In the genomic region with DNA sequence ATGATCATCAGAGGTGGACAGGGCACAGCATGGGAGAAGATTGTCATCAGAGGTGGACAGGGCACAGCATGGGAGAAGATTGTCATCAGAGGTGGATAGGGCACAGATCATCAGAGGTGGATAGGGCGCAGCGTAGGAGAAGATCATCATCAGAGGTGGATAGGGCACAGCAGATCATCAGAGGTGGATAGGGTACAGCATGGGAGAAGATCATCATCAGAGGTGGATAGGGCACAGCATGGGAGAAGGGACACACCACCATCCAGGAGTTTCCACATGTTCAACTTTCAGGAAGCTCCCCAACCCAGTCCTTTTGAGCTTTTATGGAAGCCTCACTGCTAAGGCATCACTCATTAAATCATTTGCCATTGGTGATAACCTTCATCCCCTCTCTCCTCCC, we compare ENCODE assay signal across 17 cellular contexts.
DNase-seq lines count a peak whose midpoint lies in the region; ATAC-seq, FAIRE-seq and TF ChIP-seq lines count a peak whose summit lies in the region.
"Had no signal": no experiment of that assay in that cellular context is flagged by ENCODE, and none has a peak within 500 bp of the region (broad histone marks: within the 10 kb centered on the region; RNA-seq: fewer than 3 reads in every experiment).

No MANE protein-coding gene starts in this region.

- TF ChIP-seq CTCF in bronchial epithelial cell (IDR thresholded peaks at IDR 0.05; ENCODE audit: insufficient read depth, low read length, severe bottlenecking) (no peak), mucosa of descending colon (IDR thresholded peaks at IDR 0.05) (no peak)

- H3K9ac ChIP-seq in GM23248: no peak overlapping the region
- H3K9ac ChIP-seq: BLaER1 had no signal

- intact Hi-C loops in mucosa of descending colon (cut with DNase I, micrococcal nuclease): no loop called here

- H3K4me1 ChIP-seq in GM23248 (ENCODE audit: insufficient read depth): peaks cover 11% of the 10 kb centered on the region
- peaks cover 18% of the 10 kb centered on the region for H3K4me1 ChIP-seq in mucosa of descending colon (ENCODE audit: low read depth)
- H3K4me1 ChIP-seq: BLaER1 had no signal

- H3K27me3 ChIP-seq in GM23248 (replicated peaks; ENCODE audit: insufficient read depth): no peaks in the 10 kb centered on the region
- H3K27me3 ChIP-seq in bronchial epithelial cell (ENCODE audit: control insufficient read depth, insufficient read depth, low read length): no peaks in the 10 kb centered on the region
- H3K27me3 ChIP-seq: BLaER1 had no signal

- DNase-seq in GM23248: no peak
- no peak for DNase-seq in bronchial epithelial cell (ENCODE audit: low read depth)
- DNase-seq in mucosa of descending colon: no peak
- no peak for DNase-seq in GDM1 (lab: John Stamatoyannopoulos, UW)
- DNase-seq in GM19238 (ENCODE audit: insufficient read length, low spot score): no peak
- DNase-seq: Calu3; CD4-positive, alpha-beta memory T cell; DMS79 treated with DMSO at 0.1 percent for 48 hours had no signal

- H4K20me1 ChIP-seq in GM23248 (ENCODE audit: insufficient read depth): no peaks in the 10 kb centered on the region
- H4K20me1 ChIP-seq: BLaER1 had no signal

- no peaks in the 10 kb centered on the region for H3K9me2 ChIP-seq in GM23248 (ENCODE audit: insufficient read depth)

- H3K27ac ChIP-seq in GM23248 (peak overlapping the region; percentile 52), temporal lobe (ENCODE audit: low read depth, low read length) (peak overlapping the region; percentile 53)
- H3K27ac ChIP-seq: BLaER1 had no signal

- ATAC-seq in mucosa of descending colon: peak; percentile 9
- no peak for ATAC-seq in SK-N-SH treated with all-trans-retinoic acid at 6 μM for 48 hours
- ATAC-seq in HG03460 (IDR thresholded peaks at IDR 0.05; ENCODE audit: unreplicated experiment): no peak
- ATAC-seq: GM12878, K562 had no signal

- H3K4me3 ChIP-seq in GM23248 (no peak overlapping the region), bronchial epithelial cell (ENCODE audit: low read depth, low read length) (no peak overlapping the region), mucosa of descending colon (no peak overlapping the region)
- H3K4me3 ChIP-seq: BLaER1, GM12878, K562 had no signal

- H3K36me3 ChIP-seq in GM23248 (ENCODE audit: low read depth) (no peaks in the 10 kb centered on the region), bronchial epithelial cell (ENCODE audit: control insufficient read depth, insufficient read depth, low read length) (no peaks in the 10 kb centered on the region), mucosa of descending colon (ENCODE audit: low read depth) (no peaks in the 10 kb centered on the region)
- H3K36me3 ChIP-seq: BLaER1 had no signal

- no peak overlapping the region for H3K4me2 ChIP-seq in GM23248 (ENCODE audit: unreplicated experiment)
- H3K4me2 ChIP-seq: BLaER1 had no signal

- WGBS in GM23248 (ENCODE audit: low coverage in 1 of 2, low lambda C conversion rate in 2 of 2, missing lambda C conversion rate in 2 of 2), 2 experiments: 94 to 100% methylated on average over 2 of the region's 2 CpGs

- in situ Hi-C loops in GM23248 (cut with MboI): no loop called here

- 0 out of 2 replicates have a peak, but pooled peaks cover 13% of the 10 kb centered on the region for H3F3A ChIP-seq in GM23248 (ENCODE audit: insufficient read depth)

- no peaks in the 10 kb centered on the region for H3K79me2 ChIP-seq in GM23248 (ENCODE audit: insufficient read depth)

- H2AFZ ChIP-seq in GM23248: 0 out of 2 replicates have a peak overlapping the region, but pooled peaks have one; percentile 37

- peak; percentile 13 for FAIRE-seq in bronchial epithelial cell (lab: Jason Lieb, UNC)
- FAIRE-seq: A204.1, GM19239, H54, K562 had no signal

- H3K9me3 ChIP-seq in GM23248 (ENCODE audit: low read depth): no peaks in the 10 kb centered on the region
- peaks cover under 1% of the 10 kb centered on the region for H3K9me3 ChIP-seq in mucosa of descending colon

TF ChIP-seq in SK-N-SH treated with all-trans-retinoic acid at 6 μM for 48 hours, 23 proteins besides CTCF, POLR2A, EP300 and RAD21:
- TF ChIP-seq ARNTL (CRISPR knock-in tag; IDR thresholded peaks at IDR 0.05; ENCODE audit: borderline replicate concordance, low read depth) (no peak), ZNF8 (CRISPR knock-in tag; IDR thresholded peaks at IDR 0.05) (no peak), PPARA (CRISPR knock-in tag; IDR thresholded peaks at IDR 0.05; ENCODE audit: borderline replicate concordance) (no peak), ZNF565 (CRISPR knock-in tag; conservative IDR thresholded peaks at IDR 0.05; ENCODE audit: low read depth) (no peak), ZFP30 (CRISPR knock-in tag; IDR thresholded peaks at IDR 0.05) (no peak), ZFP3 (CRISPR knock-in tag; IDR thresholded peaks at IDR 0.05) (no peak), POU6F1 (CRISPR knock-in tag; IDR thresholded peaks at IDR 0.05; ENCODE audit: borderline replicate concordance, low read depth) (no peak), RARB (CRISPR knock-in tag; IDR thresholded peaks at IDR 0.05) (no peak), CREB5 (CRISPR knock-in tag; IDR thresholded peaks at IDR 0.05; ENCODE audit: low read depth) (no peak), TOX (CRISPR knock-in tag; IDR thresholded peaks at IDR 0.05; ENCODE audit: borderline replicate concordance) (no peak), TCF4 (CRISPR knock-in tag; IDR thresholded peaks at IDR 0.05; ENCODE audit: borderline replicate concordance) (no peak)
- TF ChIP-seq, protein P1, sequence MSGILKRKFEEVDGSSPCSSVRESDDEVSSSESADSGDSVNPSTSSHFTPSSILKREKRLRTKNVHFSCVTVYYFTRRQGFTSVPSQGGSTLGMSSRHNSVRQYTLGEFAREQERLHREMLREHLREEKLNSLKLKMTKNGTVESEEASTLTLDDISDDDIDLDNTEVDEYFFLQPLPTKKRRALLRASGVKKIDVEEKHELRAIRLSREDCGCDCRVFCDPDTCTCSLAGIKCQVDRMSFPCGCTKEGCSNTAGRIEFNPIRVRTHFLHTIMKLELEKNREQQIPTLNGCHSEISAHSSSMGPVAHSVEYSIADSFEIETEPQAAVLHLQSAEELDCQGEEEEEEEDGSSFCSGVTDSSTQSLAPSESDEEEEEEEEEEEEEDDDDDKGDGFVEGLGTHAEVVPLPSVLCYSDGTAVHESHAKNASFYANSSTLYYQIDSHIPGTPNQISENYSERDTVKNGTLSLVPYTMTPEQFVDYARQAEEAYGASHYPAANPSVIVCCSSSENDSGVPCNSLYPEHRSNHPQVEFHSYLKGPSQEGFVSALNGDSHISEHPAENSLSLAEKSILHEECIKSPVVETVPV (CRISPR knock-in tag; IDR thresholded peaks at IDR 0.05): no peak
- TF ChIP-seq, protein P2, sequence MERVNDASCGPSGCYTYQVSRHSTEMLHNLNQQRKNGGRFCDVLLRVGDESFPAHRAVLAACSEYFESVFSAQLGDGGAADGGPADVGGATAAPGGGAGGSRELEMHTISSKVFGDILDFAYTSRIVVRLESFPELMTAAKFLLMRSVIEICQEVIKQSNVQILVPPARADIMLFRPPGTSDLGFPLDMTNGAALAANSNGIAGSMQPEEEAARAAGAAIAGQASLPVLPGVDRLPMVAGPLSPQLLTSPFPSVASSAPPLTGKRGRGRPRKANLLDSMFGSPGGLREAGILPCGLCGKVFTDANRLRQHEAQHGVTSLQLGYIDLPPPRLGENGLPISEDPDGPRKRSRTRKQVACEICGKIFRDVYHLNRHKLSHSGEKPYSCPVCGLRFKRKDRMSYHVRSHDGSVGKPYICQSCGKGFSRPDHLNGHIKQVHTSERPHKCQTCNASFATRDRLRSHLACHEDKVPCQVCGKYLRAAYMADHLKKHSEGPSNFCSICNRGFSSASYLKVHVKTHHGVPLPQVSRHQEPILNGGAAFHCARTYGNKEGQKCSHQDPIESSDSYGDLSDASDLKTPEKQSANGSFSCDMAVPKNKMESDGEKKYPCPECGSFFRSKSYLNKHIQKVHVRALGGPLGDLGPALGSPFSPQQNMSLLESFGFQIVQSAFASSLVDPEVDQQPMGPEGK (CRISPR knock-in tag; IDR thresholded peaks at IDR 0.05; ENCODE audit: borderline replicate concordance): no peak
TF ChIP-seq in SK-N-SH treated with all-trans-retinoic acid at 6 μM for 48 hours: peak in this region for 0.
